1 cellular context compared by ENCODE assay signal in genomic region chr7:131654249-131654558, GRCh38.
TF ChIP-seq lines count a peak whose summit lies in the region.

No MANE protein-coding gene starts in this region.

TF ChIP-seq in HCT116, 20 proteins besides CTCF, POLR2A, EP300 and RAD21 (continued from another document):
- TF ChIP-seq, protein P1, sequence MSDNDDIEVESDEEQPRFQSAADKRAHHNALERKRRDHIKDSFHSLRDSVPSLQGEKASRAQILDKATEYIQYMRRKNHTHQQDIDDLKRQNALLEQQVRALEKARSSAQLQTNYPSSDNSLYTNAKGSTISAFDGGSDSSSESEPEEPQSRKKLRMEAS (IDR thresholded peaks at IDR 0.05) = no peak
- no peak for TF ChIP-seq POLR2AphosphoS5 (IDR thresholded peaks at IDR 0.05; ENCODE audit: low read depth, low read length)
- TF ChIP-seq CEBPB (IDR thresholded peaks at IDR 0.05; ENCODE audit: low read depth) = no peak
- no peak for TF ChIP-seq ELF1 (IDR thresholded peaks at IDR 0.05; ENCODE audit: borderline replicate concordance, low read depth)
- no peak for TF ChIP-seq EZH2 (IDR thresholded peaks at IDR 0.05)
- TF ChIP-seq EGR1 (IDR thresholded peaks at IDR 0.05; ENCODE audit: low read depth) = no peak
- TF ChIP-seq, protein P2, sequence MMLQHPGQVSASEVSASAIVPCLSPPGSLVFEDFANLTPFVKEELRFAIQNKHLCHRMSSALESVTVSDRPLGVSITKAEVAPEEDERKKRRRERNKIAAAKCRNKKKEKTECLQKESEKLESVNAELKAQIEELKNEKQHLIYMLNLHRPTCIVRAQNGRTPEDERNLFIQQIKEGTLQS (IDR thresholded peaks at IDR 0.05) = no peak
- no peak for TF ChIP-seq JUND (IDR thresholded peaks at IDR 0.05)
- TF ChIP-seq EZH2phosphoT487 (IDR thresholded peaks at IDR 0.05; ENCODE audit: borderline replicate concordance) = no peak
- no peak for TF ChIP-seq FOSL1 (IDR thresholded peaks at IDR 0.05; ENCODE audit: low read depth)
- no peak for TF ChIP-seq CBX3 (IDR thresholded peaks at IDR 0.05; ENCODE audit: low read depth)
- no peak for TF ChIP-seq SP1 (IDR thresholded peaks at IDR 0.05; ENCODE audit: low read depth)
